14 cellular contexts compared by ENCODE assay signal in genomic region chr2:160380613-160381012, GRCh38.
DNase-seq lines count a peak whose midpoint lies in the region; ATAC-seq and TF ChIP-seq lines count a peak whose summit lies in the region.
"Had no signal": no experiment of that assay in that cellular context is flagged by ENCODE, and none has a peak within 500 bp of the region (broad histone marks: within the 10 kb centered on the region; RNA-seq: fewer than 3 reads in every experiment).

No MANE protein-coding gene starts in this region.

- H3K27ac Mint-ChIP-seq in endothelial cell (ENCODE audit: unreplicated experiment): peak overlapping the region; percentile 85

- DNase-seq in RWPE2 (ENCODE audit: low spot score): no peak
- DNase-seq in endothelial cell (ENCODE audit: low spot score): no peak
- no peak for DNase-seq in thoracic aorta (ENCODE audit: low spot score)
- DNase-seq in kidney glomerular epithelial cell (lab: John Stamatoyannopoulos, UW): no peak
- no peak for DNase-seq in hippocampal formation (lab: John Stamatoyannopoulos, UW)
- no peak for DNase-seq in germinal center (ENCODE audit: low spot score)
- DNase-seq: COR-L47; KG1; left colon; NCI-H1694; NCI-H748 treated with DMSO at 0.1 percent for 48 hours; stimulated activated CD4-positive, alpha-beta T cell treated with anti-CD3 and anti-CD28 coated beads, Interleukin-4, amount 100 ng/mL, for 4 hours had no signal

- H3K27me3 Mint-ChIP-seq in endothelial cell (ENCODE audit: unreplicated experiment): no peaks in the 10 kb centered on the region

- H3K9me3 ChIP-seq in RWPE2 (ENCODE audit: severe bottlenecking) (no peaks in the 10 kb centered on the region), muscle layer of duodenum (ENCODE audit: control insufficient read depth in 1 of 2, low read length in 2 of 2) (no peaks in the 10 kb centered on the region), thoracic aorta (no peaks in the 10 kb centered on the region)

- H3K36me3 ChIP-seq in RWPE2 (ENCODE audit: low read depth) (no peaks in the 10 kb centered on the region), muscle layer of duodenum (ENCODE audit: control insufficient read depth in 1 of 2, insufficient read depth in 2 of 2, low read length in 2 of 2) (no peaks in the 10 kb centered on the region), thoracic aorta (no peaks in the 10 kb centered on the region)

- H3K4me3 ChIP-seq in RWPE2 (ENCODE audit: severe bottlenecking) (no peak overlapping the region), muscle layer of duodenum (ENCODE audit: low read depth in 1 of 2, low read length in 2 of 2) (no peak overlapping the region), thoracic aorta (peak overlapping the region; percentile 1)

- H3K4me3 Mint-ChIP-seq in endothelial cell (ENCODE audit: unreplicated experiment): no peak overlapping the region

- no peaks in the 10 kb centered on the region for H3K36me3 Mint-ChIP-seq in endothelial cell (ENCODE audit: low read depth, unreplicated experiment)

- peaks cover 62% of the 10 kb centered on the region for H3K4me1 ChIP-seq in RWPE2 (ENCODE audit: insufficient read depth, poor library complexity, severe bottlenecking)
- H3K4me1 ChIP-seq in muscle layer of duodenum (ENCODE audit: control insufficient read depth in 1 of 2, insufficient read depth in 2 of 2, low read length in 2 of 2): peaks cover 35 to 75% of the 10 kb centered on the region in 2 donors
- H3K4me1 ChIP-seq in thoracic aorta (ENCODE audit: control insufficient read depth in 1 of 2, low read depth in 2 of 2): peaks cover 71 to 85% of the 10 kb centered on the region in 2 donors

- H3K27ac ChIP-seq in RWPE2 (ENCODE audit: poor library complexity, severe bottlenecking): peak overlapping the region; percentile 93
- H3K27ac ChIP-seq in muscle layer of duodenum (ENCODE audit: low read length): peak overlapping the region; percentile 74
- H3K27ac ChIP-seq in thoracic aorta: no peak overlapping the region

- TF ChIP-seq CTCF in RWPE2 (IDR thresholded peaks at IDR 0.05; ENCODE audit: poor library complexity, severe bottlenecking): no peak
- no peak for TF ChIP-seq CTCF in endothelial cell (IDR thresholded peaks at IDR 0.05; ENCODE audit: unreplicated experiment)
- no peak for TF ChIP-seq CTCF in thoracic aorta (IDR thresholded peaks at IDR 0.05)

- H3K9me3 Mint-ChIP-seq in endothelial cell (ENCODE audit: unreplicated experiment): no peaks in the 10 kb centered on the region

- no peak for ATAC-seq in RWPE2 (ENCODE audit: low read depth)
- no peak for ATAC-seq in thoracic aorta (ENCODE audit: insufficient number of reproducible peaks, low FRiP score, low read depth)
- ATAC-seq in HG03342 (IDR thresholded peaks at IDR 0.05; ENCODE audit: unreplicated experiment): no peak
- ATAC-seq: left colon had no signal

- H3K4me1 Mint-ChIP-seq in endothelial cell (ENCODE audit: unreplicated experiment): peaks cover 72% of the 10 kb centered on the region

- no peaks in the 10 kb centered on the region for H3K27me3 ChIP-seq in RWPE2 (ENCODE audit: insufficient read depth, poor library complexity, severe bottlenecking)
- no peaks in the 10 kb centered on the region for H3K27me3 ChIP-seq in muscle layer of duodenum (ENCODE audit: low read depth, low read length)
- no peaks in the 10 kb centered on the region for H3K27me3 ChIP-seq in thoracic aorta (replicated peaks; ENCODE audit: insufficient read depth)

Comparison
In these comparisons a context has a peak if more than half of its experiments do, and no peak if none do; other contexts are left out.
1. H3K27ac ChIP-seq: peak in RWPE2 (single experiment) and muscle layer of duodenum (single experiment); none in thoracic aorta (0 of 2).